In genomic region chr14:49505026-49505766, GRCh38 we compare ENCODE assay signal across 17 cellular contexts.
A peak's percentile ranks its signal among the peaks of the same experiment; 100 is the strongest.
DNase-seq lines count a peak whose midpoint lies in the region; ATAC-seq, FAIRE-seq and TF ChIP-seq lines count a peak whose summit lies in the region.
"Had no signal": no experiment of that assay in that cellular context is flagged by ENCODE, and none has a peak within 500 bp of the region (broad histone marks: within the 10 kb centered on the region; RNA-seq: fewer than 3 reads in every experiment).

No MANE protein-coding gene starts in this region.

- no peaks in the 10 kb centered on the region for H4K20me1 ChIP-seq in HCT116 (ENCODE audit: insufficient read depth)

- H3K4me1 ChIP-seq in A549, result no peaks in the 10 kb centered on the region
- peaks cover 3 to 18% of the 10 kb centered on the region in 2 experiments; a peak in 2 of 4 replicates for H3K4me1 ChIP-seq in HCT116 (ENCODE audit: control insufficient read depth in 1 of 2, insufficient read depth in 2 of 2, low read length in 2 of 2)
- no peaks in the 10 kb centered on the region for H3K4me1 ChIP-seq in vagina
- H3K4me1 ChIP-seq: psoas muscle, uterus had no signal

- no TSS peak for BruUV-seq in HCT116 (replicated peaks; lab: Mats Ljungman, UMichigan)

- H3K4me2 ChIP-seq in A549 (peak overlapping the region; percentile 2; the same call in 1 of the 3 replicates), HCT116 (ENCODE audit: low read length) (peak overlapping the region; percentile 65)

- H3K4me3 ChIP-seq in A549, result no peak overlapping the region
- peak overlapping the region in 1 of 2 experiments; percentile 16; a peak in 1 of 4 replicates for H3K4me3 ChIP-seq in HCT116 (replicated peaks in 1 of 2; ENCODE audit: low read depth in 1 of 2, low read length in 2 of 2)
- no peak overlapping the region for H3K4me3 ChIP-seq in vagina
- H3K4me3 ChIP-seq: psoas muscle, uterus had no signal

- H3K79me2 ChIP-seq in HCT116 (ENCODE audit: insufficient read depth, low read length), result no peaks in the 10 kb centered on the region

- H3K27me3 ChIP-seq in HCT116 (ENCODE audit: insufficient read depth, low read length) (no peaks in the 10 kb centered on the region), vagina (no peaks in the 10 kb centered on the region)
- H3K27me3 ChIP-seq: uterus had no signal

- RAD21 ChIA-PET in HCT116 (lab: Charles Lee; ENCODE audit: low non-redundant PET in 1 of 2, low total read pairs in 2 of 2, uncharacterized antibody in 2 of 2, unreplicated experiment in 2 of 2), result no interaction called here

- no peaks in the 10 kb centered on the region for H3K36me3 ChIP-seq in HCT116 (ENCODE audit: control insufficient read depth in 1 of 2, insufficient read depth in 2 of 2, low read length in 2 of 2)
- no peaks in the 10 kb centered on the region for H3K36me3 ChIP-seq in vagina
- H3K36me3 ChIP-seq: uterus had no signal

- H2AFZ ChIP-seq in HCT116 (ENCODE audit: low read depth, low read length, poor library complexity, severe bottlenecking), result peak overlapping the region; percentile 71

- ATAC-seq in A549 (peak; percentile 24 to 52; a peak in 3 of 6 replicates), HCT116 (peak; percentile 84), HG02571 (IDR thresholded peaks at IDR 0.05; ENCODE audit: unreplicated experiment) (no peak), HG02642 (IDR thresholded peaks at IDR 0.05; ENCODE audit: poor library complexity, unreplicated experiment) (no peak)
- ATAC-seq: left cardiac atrium; psoas muscle; stimulated activated naive CD8-positive, alpha-beta T cell treated with anti-CD3 and anti-CD28 coated beads, Interleukin-15, Interleukin-2, amounts not matched to agents 100 U/mL and 50 U/mL, for 24 hours; WTC11 had no signal

- H3K27ac ChIP-seq in A549, result no peak overlapping the region
- H3K27ac ChIP-seq in HCT116 (ENCODE audit: low read depth, low read length), result no peak overlapping the region
- H3K27ac ChIP-seq in vagina, result no peak overlapping the region
- H3K27ac ChIP-seq: psoas muscle, uterus had no signal

- no peak for TF ChIP-seq POLR2A in A549 (IDR thresholded peaks at IDR 0.05; ENCODE audit: low read length)
- TF ChIP-seq POLR2A in HCT116 (IDR thresholded peaks at IDR 0.05; ENCODE audit: borderline replicate concordance, extremely low read depth, insufficient read depth, insufficient read length), result no peak
- TF ChIP-seq POLR2A in vagina (IDR thresholded peaks at IDR 0.05), result no peak

- no peak for TF ChIP-seq EP300 in A549 (IDR thresholded peaks at IDR 0.05)

- TF ChIP-seq RAD21 in A549 (conservative IDR thresholded peaks at IDR 0.05 in 1 of 2, IDR thresholded peaks at IDR 0.05 in 1 of 2), result no peak
- TF ChIP-seq RAD21 in HCT116 (IDR thresholded peaks at IDR 0.05; ENCODE audit: low read depth), result no peak

- FAIRE-seq in A549 (lab: Jason Lieb, UNC), result no peak

- TF ChIP-seq CTCF in A549 (IDR thresholded peaks at IDR 0.05) (no peak), HCT116 (IDR thresholded peaks at IDR 0.05 in 2 of 3, conservative IDR thresholded peaks at IDR 0.05 in 1 of 3; ENCODE audit: borderline replicate concordance in 1 of 3, insufficient read depth in 1 of 3, low read depth in 2 of 3, low read length in 2 of 3) (no peak), vagina (IDR thresholded peaks at IDR 0.05) (no peak)

- 28% methylated on average over 5 of the region's 5 CpGs for WGBS in A549 (ENCODE audit: missing lambda C conversion rate)

- H3K9ac ChIP-seq in HCT116 (ENCODE audit: low read length), result no peak overlapping the region

- POLR2A ChIA-PET in A549 (lab: Yijun Ruan, JAX) (interaction anchor here (1.1 kb wide), 1 partner anchor 81 kb away, joined by 3 read pairs; the partner anchor contains the start of gene RPS29), HCT116 (lab: Charles Lee) (no interaction called here)

- H3K9me2 ChIP-seq in HCT116 (ENCODE audit: insufficient read depth), result no peaks in the 10 kb centered on the region

- intact Hi-C loops in HCT116 (cut with micrococcal nuclease), result no loop called here
- intact Hi-C loops in posterior vena cava (cut with DNase I), result no loop called here
- intact Hi-C loops in vagina (cut with DNase I), result no loop called here

- DNase-seq in A549 (ENCODE audit: low read depth in 1 of 2, low spot score in 1 of 2), result peak in 1 of 2 experiments; percentile 46
- DNase-seq in HCT116 (ENCODE audit: low read depth, low spot score), result peak; percentile 18
- peak; percentile 53 for DNase-seq in RPMI8226
- DNase-seq in kidney glomerular epithelial cell (lab: John Stamatoyannopoulos, UW), result peak; percentile 87
- DNase-seq in posterior vena cava (ENCODE audit: low spot score), result no peak
- DNase-seq in vagina (ENCODE audit: extremely low spot score in 2 of 2), result no peak
- DNase-seq: activated effector memory CD4-positive, alpha-beta T cell treated with anti-CD3 and anti-CD28 coated beads, Interleukin-2, amount 50 U/mL, for 16 hours; left cardiac atrium; naive B cell; NCI-H2029; NCI-H526; psoas muscle; stimulated activated naive CD8-positive, alpha-beta T cell treated with anti-CD3 and anti-CD28 coated beads, Interleukin-15, Interleukin-2, amounts not matched to agents 100 U/mL and 50 U/mL, for 24 hours; uterus had no signal

- H3K9me3 ChIP-seq in A549 (no peaks in the 10 kb centered on the region), HCT116 (ENCODE audit: control insufficient read depth in 1 of 2, insufficient read depth in 1 of 2, low read depth in 1 of 2, low read length in 2 of 2) (no peaks in the 10 kb centered on the region), vagina (no peaks in the 10 kb centered on the region)
- H3K9me3 ChIP-seq: psoas muscle, uterus had no signal

- CTCF ChIA-PET in A549 (lab: Yijun Ruan, JAX), result interaction anchor here (0.7 to 1.2 kb wide), 2 partner anchors 13 to 55 kb away, joined by 3 read pairs; no protein-coding TSS in a partner anchor
- CTCF ChIA-PET in HCT116 (lab: Charles Lee), result no interaction called here

TF ChIP-seq in A549, 52 proteins besides CTCF, POLR2A, EP300 and RAD21:
- no peak for TF ChIP-seq JUNB (IDR thresholded peaks at IDR 0.05)
- no peak for TF ChIP-seq NPAS2 (CRISPR knock-in tag; IDR thresholded peaks at IDR 0.05; ENCODE audit: borderline replicate concordance)
- no peak for TF ChIP-seq BHLHE40 (IDR thresholded peaks at IDR 0.05; ENCODE audit: low read depth, low read length)
- no peak for TF ChIP-seq ZC3H11A (IDR thresholded peaks at IDR 0.05)
- no peak for TF ChIP-seq TP53 (CRISPR knock-in tag; IDR thresholded peaks at IDR 0.05)
- no peak for TF ChIP-seq HES2 (IDR thresholded peaks at IDR 0.05)
- TF ChIP-seq MAZ (IDR thresholded peaks at IDR 0.05; ENCODE audit: borderline replicate concordance, low read depth, low read length), result no peak
- no peak for TF ChIP-seq RCOR1 (IDR thresholded peaks at IDR 0.05; ENCODE audit: low read depth, low read length)
- TF ChIP-seq, protein P1, sequence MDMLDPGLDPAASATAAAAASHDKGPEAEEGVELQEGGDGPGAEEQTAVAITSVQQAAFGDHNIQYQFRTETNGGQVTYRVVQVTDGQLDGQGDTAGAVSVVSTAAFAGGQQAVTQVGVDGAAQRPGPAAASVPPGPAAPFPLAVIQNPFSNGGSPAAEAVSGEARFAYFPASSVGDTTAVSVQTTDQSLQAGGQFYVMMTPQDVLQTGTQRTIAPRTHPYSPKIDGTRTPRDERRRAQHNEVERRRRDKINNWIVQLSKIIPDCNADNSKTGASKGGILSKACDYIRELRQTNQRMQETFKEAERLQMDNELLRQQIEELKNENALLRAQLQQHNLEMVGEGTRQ (IDR thresholded peaks at IDR 0.05), result no peak
- TF ChIP-seq GATA3 (IDR thresholded peaks at IDR 0.05; ENCODE audit: borderline replicate concordance), result no peak
- no peak for TF ChIP-seq KDM1A (IDR thresholded peaks at IDR 0.05; ENCODE audit: low read depth)
- no peak for TF ChIP-seq EHMT2 (IDR thresholded peaks at IDR 0.05; ENCODE audit: low read depth)

TF ChIP-seq in HCT116, 20 proteins besides CTCF, POLR2A, EP300 and RAD21 (continues in another document):
- no peak for TF ChIP-seq TCF7L2 (IDR thresholded peaks at IDR 0.05; ENCODE audit: borderline replicate concordance, extremely low read depth, insufficient read depth, insufficient read length)
- TF ChIP-seq CEBPB (IDR thresholded peaks at IDR 0.05; ENCODE audit: low read depth), result no peak
- TF ChIP-seq JUND (IDR thresholded peaks at IDR 0.05), result no peak
- no peak for TF ChIP-seq SRF (IDR thresholded peaks at IDR 0.05; ENCODE audit: low read depth)
- no peak for TF ChIP-seq SIN3A (IDR thresholded peaks at IDR 0.05; ENCODE audit: low read depth)
- TF ChIP-seq EGR1 (IDR thresholded peaks at IDR 0.05; ENCODE audit: low read depth), result no peak
- no peak for TF ChIP-seq YY1 (IDR thresholded peaks at IDR 0.05; ENCODE audit: extremely low read depth, insufficient replicate concordance, low read depth, low read length)
- TF ChIP-seq ATF3 (IDR thresholded peaks at IDR 0.05), result no peak
- TF ChIP-seq CBX3 (IDR thresholded peaks at IDR 0.05; ENCODE audit: low read depth), result no peak
- no peak for TF ChIP-seq EZH2 (IDR thresholded peaks at IDR 0.05)
- TF ChIP-seq, protein P2, sequence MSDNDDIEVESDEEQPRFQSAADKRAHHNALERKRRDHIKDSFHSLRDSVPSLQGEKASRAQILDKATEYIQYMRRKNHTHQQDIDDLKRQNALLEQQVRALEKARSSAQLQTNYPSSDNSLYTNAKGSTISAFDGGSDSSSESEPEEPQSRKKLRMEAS (IDR thresholded peaks at IDR 0.05), result no peak
- TF ChIP-seq, protein P3, sequence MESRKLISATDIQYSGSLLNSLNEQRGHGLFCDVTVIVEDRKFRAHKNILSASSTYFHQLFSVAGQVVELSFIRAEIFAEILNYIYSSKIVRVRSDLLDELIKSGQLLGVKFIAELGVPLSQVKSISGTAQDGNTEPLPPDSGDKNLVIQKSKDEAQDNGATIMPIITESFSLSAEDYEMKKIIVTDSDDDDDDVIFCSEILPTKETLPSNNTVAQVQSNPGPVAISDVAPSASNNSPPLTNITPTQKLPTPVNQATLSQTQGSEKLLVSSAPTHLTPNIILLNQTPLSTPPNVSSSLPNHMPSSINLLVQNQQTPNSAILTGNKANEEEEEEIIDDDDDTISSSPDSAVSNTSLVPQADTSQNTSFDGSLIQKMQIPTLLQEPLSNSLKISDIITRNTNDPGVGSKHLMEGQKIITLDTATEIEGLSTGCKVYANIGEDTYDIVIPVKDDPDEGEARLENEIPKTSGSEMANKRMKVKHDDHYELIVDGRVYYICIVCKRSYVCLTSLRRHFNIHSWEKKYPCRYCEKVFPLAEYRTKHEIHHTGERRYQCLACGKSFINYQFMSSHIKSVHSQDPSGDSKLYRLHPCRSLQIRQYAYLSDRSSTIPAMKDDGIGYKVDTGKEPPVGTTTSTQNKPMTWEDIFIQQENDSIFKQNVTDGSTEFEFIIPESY (IDR thresholded peaks at IDR 0.05; ENCODE audit: extremely low read depth, insufficient replicate concordance, low read length), result no peak
- TF ChIP-seq EZH2phosphoT487 (IDR thresholded peaks at IDR 0.05; ENCODE audit: borderline replicate concordance), result no peak
- TF ChIP-seq ZFX (IDR thresholded peaks at IDR 0.05), result no peak
- TF ChIP-seq SP1 (IDR thresholded peaks at IDR 0.05; ENCODE audit: low read depth), result no peak

Comparison
In these comparisons a context has a peak if more than half of its experiments do, and no peak if none do; other contexts are left out.
1. ATAC-seq: peak in A549 (2 of 2) and HCT116 (single experiment); none in HG02571 (single experiment) and HG02642 (single experiment).
2. DNase-seq: peak in HCT116 (single experiment), RPMI8226 (single experiment) and kidney glomerular epithelial cell (single experiment); none in posterior vena cava (single experiment) and vagina (0 of 2).